In genomic region chr11:12523180-12523924, GRCh38 we compare ENCODE assay signal across 22 cellular contexts.
DNase-seq lines count a peak whose midpoint lies in the region; ATAC-seq and TF ChIP-seq lines count a peak whose summit lies in the region.
"Had no signal": no experiment of that assay in that cellular context is flagged by ENCODE, and none has a peak within 500 bp of the region (broad histone marks: within the 10 kb centered on the region; RNA-seq: fewer than 3 reads in every experiment).

No MANE protein-coding gene starts in this region.

- TF ChIP-seq EP300 in SK-N-SH (IDR thresholded peaks at IDR 0.05; ENCODE audit: borderline replicate concordance in 1 of 2, low read depth in 1 of 2, low read length in 1 of 2) = peak in 1 of 2 experiments; percentile 82; a peak in 2 of 4 replicates

- H3K9me3 ChIP-seq in SK-N-SH (no peaks in the 10 kb centered on the region), mesodermal cell (ENCODE audit: control insufficient read depth, low read length) (no peaks in the 10 kb centered on the region), vagina (no peaks in the 10 kb centered on the region)
- H3K9me3 ChIP-seq: SJSA1 had no signal

- H3F3A ChIP-seq in SK-N-SH (replicated peaks; ENCODE audit: insufficient read depth) = peaks cover 6% of the 10 kb centered on the region

- no peaks in the 10 kb centered on the region for H3K79me2 ChIP-seq in SK-N-SH (ENCODE audit: insufficient read depth)

- intact Hi-C loops in vagina (cut with DNase I) = no loop called here

- 90% methylated on average over 9 of the region's 9 CpGs for WGBS in SK-N-SH (ENCODE audit: low lambda C conversion rate)
- WGBS in mesodermal cell (ENCODE audit: insufficient coverage in 2 of 2), 2 experiments = 79 to 96% methylated on average over 3 to 8 of the region's 9 CpGs

- no peaks in the 10 kb centered on the region for H3K9me3 Mint-ChIP-seq in activated CD8-positive, alpha-beta memory T cell treated with anti-CD3 and anti-CD28 coated beads, Interleukin-2, amount 10 ng/mL, durations not matched to agents 7 days and 5 days (ENCODE audit: low read depth)
- H3K9me3 Mint-ChIP-seq: activated naive CD4-positive, alpha-beta T cell treated with anti-CD3 and anti-CD28 coated beads, Interleukin-2, amount 50 U/mL, for 72 hours; CD4-positive, alpha-beta T cell; central memory CD8-positive, alpha-beta T cell; IgD-negative memory B cell; naive thymus-derived CD8-positive, alpha-beta T cell; T-helper 2 cell treated with Interferon-gamma antibody and Interleukin-4, amounts not matched to agents 5 μg/mL and 100 μg/mL, for 36 hours had no signal

- H3K36me3 ChIP-seq in SK-N-SH (replicated peaks in 1 of 2; ENCODE audit: control insufficient read depth in 1 of 2, insufficient read depth in 2 of 2, low read length in 1 of 2) = peaks cover 18 to 23% of the 10 kb centered on the region in 2 experiments
- H3K36me3 ChIP-seq in mesodermal cell (ENCODE audit: control insufficient read depth, insufficient read depth, low read length) = peaks cover 65% of the 10 kb centered on the region
- H3K36me3 ChIP-seq in vagina = peaks cover 0 to 3% of the 10 kb centered on the region in 2 donors

- no peaks in the 10 kb centered on the region for H3K27me3 ChIP-seq in SK-N-SH (ENCODE audit: insufficient read depth)
- H3K27me3 ChIP-seq in vagina = no peaks in the 10 kb centered on the region
- H3K27me3 ChIP-seq: SJSA1 had no signal

- no peak for ATAC-seq in HG02571 (IDR thresholded peaks at IDR 0.05; ENCODE audit: unreplicated experiment)
- no peak for ATAC-seq in activated CD8-positive, alpha-beta memory T cell treated with anti-CD3 and anti-CD28 coated beads, Interleukin-2, amount 10 ng/mL, durations not matched to agents 7 days and 5 days
- ATAC-seq: activated naive CD4-positive, alpha-beta T cell treated with anti-CD3 and anti-CD28 coated beads, Interleukin-2, amount 50 U/mL, for 72 hours; naive thymus-derived CD8-positive, alpha-beta T cell had no signal

- no peak for TF ChIP-seq CTCF in SK-N-SH (IDR thresholded peaks at IDR 0.05)
- peak; percentile 0 for TF ChIP-seq CTCF in fibroblast of the aortic adventitia (IDR thresholded peaks at IDR 0.05; ENCODE audit: insufficient read depth, low read length)
- TF ChIP-seq CTCF in vagina (IDR thresholded peaks at IDR 0.05) = no peak

- H3K4me1 Mint-ChIP-seq in activated CD8-positive, alpha-beta memory T cell treated with anti-CD3 and anti-CD28 coated beads, Interleukin-2, amount 10 ng/mL, durations not matched to agents 7 days and 5 days = no peaks in the 10 kb centered on the region
- H3K4me1 Mint-ChIP-seq: central memory CD8-positive, alpha-beta T cell; IgD-negative memory B cell; naive thymus-derived CD8-positive, alpha-beta T cell had no signal

- no peak overlapping the region for H2AFZ ChIP-seq in SK-N-SH (ENCODE audit: low read depth)

- no peak; the same call in 1 of the 2 replicates for TF ChIP-seq RAD21 in SK-N-SH (IDR thresholded peaks at IDR 0.05; ENCODE audit: low read length)

- no peak overlapping the region for H3K9ac ChIP-seq in SK-N-SH

- H3K27ac ChIP-seq in SK-N-SH (ENCODE audit: low read depth in 2 of 2, low read length in 1 of 2) (peak overlapping the region in 1 of 2 experiments; percentile 91; a peak in 2 of 4 replicates), mesodermal cell (ENCODE audit: low read depth, low read length, severe bottlenecking) (peak overlapping the region; percentile 20), vagina (peak overlapping the region; percentile 35)
- H3K27ac ChIP-seq: SJSA1 had no signal

- H3K27ac Mint-ChIP-seq in activated CD8-positive, alpha-beta memory T cell treated with anti-CD3 and anti-CD28 coated beads, Interleukin-2, amount 10 ng/mL, durations not matched to agents 7 days and 5 days = no peak overlapping the region
- H3K27ac Mint-ChIP-seq: activated naive CD4-positive, alpha-beta T cell treated with anti-CD3 and anti-CD28 coated beads, Interleukin-2, amount 50 U/mL, for 72 hours; CD4-positive, alpha-beta T cell; IgD-negative memory B cell; naive thymus-derived CD8-positive, alpha-beta T cell; T-helper 2 cell treated with Interferon-gamma antibody and Interleukin-4, amounts not matched to agents 5 μg/mL and 100 μg/mL, for 36 hours had no signal

- H3K4me3 ChIP-seq in SK-N-SH (ENCODE audit: low read depth in 2 of 2, low read length in 1 of 2) (no peak overlapping the region), fibroblast of the aortic adventitia (ENCODE audit: low read depth, low read length) (no peak overlapping the region), mesodermal cell (ENCODE audit: extremely low read depth, insufficient read depth, low read length, poor library complexity, severe bottlenecking) (no peak overlapping the region), vagina (no peak overlapping the region)
- H3K4me3 ChIP-seq: SJSA1 had no signal

- DNase-seq in SK-N-SH (peak; percentile 73), fibroblast of the aortic adventitia (ENCODE audit: low read depth) (no peak), vagina (ENCODE audit: extremely low spot score in 2 of 2) (no peak), HT-29 (ENCODE audit: low spot score) (no peak)
- DNase-seq in activated CD8-positive, alpha-beta memory T cell treated with anti-CD3 and anti-CD28 coated beads, Interleukin-2, amount 10 ng/mL, durations not matched to agents 7 days and 5 days = no peak
- DNase-seq: CD4-positive, alpha-beta T cell; DMS 273 treated with DMSO at 0.1 percent for 48 hours; naive thymus-derived CD8-positive, alpha-beta T cell; NCI-H1436; NCI-H510A; NK-92 treated with Interleukin-12 subunit alpha and Interleukin-12 subunit beta, amount 100 ng/mL, for 24 hours; retina; stimulated activated CD4-positive, alpha-beta T cell treated with anti-CD3 and anti-CD28 coated beads, Interleukin-12 subunit alpha, Interleukin-12 subunit beta, amount 100 ng/mL, for 4 hours; stimulated activated CD4-positive, alpha-beta T cell treated with anti-CD3 and anti-CD28 coated beads, Interleukin-4, amount 100 ng/mL, for 24 hours; stimulated activated naive CD4-positive, alpha-beta T cell treated with Interleukin-2 at 50 U/mL for 16 hours had no signal

- CTCF ChIA-PET in SK-N-SH (lab: Yijun Ruan, JAX) = interaction anchor here (1.1 kb wide), 1 partner anchor 17 kb away, joined by 3 read pairs; no protein-coding TSS in a partner anchor
- CTCF ChIA-PET in activated CD8-positive, alpha-beta memory T cell treated with anti-CD3 and anti-CD28 coated beads, Interleukin-2, amount 10 ng/mL, durations not matched to agents 7 days and 5 days (lab: Charles Lee) = no interaction called here

- H3K4me3 Mint-ChIP-seq in activated CD8-positive, alpha-beta memory T cell treated with anti-CD3 and anti-CD28 coated beads, Interleukin-2, amount 10 ng/mL, durations not matched to agents 7 days and 5 days = no peak overlapping the region
- H3K4me3 Mint-ChIP-seq: CD4-positive, alpha-beta T cell; central memory CD8-positive, alpha-beta T cell; IgD-negative memory B cell; naive thymus-derived CD8-positive, alpha-beta T cell; T-helper 2 cell treated with Interferon-gamma antibody and Interleukin-4, amounts not matched to agents 5 μg/mL and 100 μg/mL, for 36 hours had no signal

- TF ChIP-seq POLR2A in vagina (IDR thresholded peaks at IDR 0.05) = no peak

- H3K4me1 ChIP-seq in SK-N-SH (ENCODE audit: control insufficient read depth in 1 of 2, insufficient read depth in 2 of 2, low read depth in 1 of 2, low read length in 1 of 2) = peaks cover 0 to 19% of the 10 kb centered on the region in 2 experiments; a peak in 3 of 4 replicates
- peaks cover 19% of the 10 kb centered on the region for H3K4me1 ChIP-seq in mesodermal cell (ENCODE audit: control insufficient read depth, insufficient read depth, low read length, poor library complexity, severe bottlenecking)
- peaks cover 16% of the 10 kb centered on the region for H3K4me1 ChIP-seq in vagina

- POLR2A ChIA-PET in SK-N-SH (lab: Yijun Ruan, JAX) = interaction anchor here (1.1 kb wide), 1 partner anchor 9 kb away, joined by 4 read pairs; no protein-coding TSS in a partner anchor

- no peaks in the 10 kb centered on the region for H3K36me3 Mint-ChIP-seq in activated CD8-positive, alpha-beta memory T cell treated with anti-CD3 and anti-CD28 coated beads, Interleukin-2, amount 10 ng/mL, durations not matched to agents 7 days and 5 days
- H3K36me3 Mint-ChIP-seq: activated naive CD4-positive, alpha-beta T cell treated with anti-CD3 and anti-CD28 coated beads, Interleukin-2, amount 50 U/mL, for 72 hours; IgD-negative memory B cell; naive thymus-derived CD8-positive, alpha-beta T cell had no signal

- H3K27me3 Mint-ChIP-seq in activated CD8-positive, alpha-beta memory T cell treated with anti-CD3 and anti-CD28 coated beads, Interleukin-2, amount 10 ng/mL, durations not matched to agents 7 days and 5 days = no peaks in the 10 kb centered on the region

- no peaks in the 10 kb centered on the region for H4K20me1 ChIP-seq in SK-N-SH (ENCODE audit: insufficient read depth)

- H3K9me2 ChIP-seq in SK-N-SH = no peaks in the 10 kb centered on the region

- no peak overlapping the region for H3K4me2 ChIP-seq in SK-N-SH

TF ChIP-seq in SK-N-SH, 30 proteins besides CTCF, POLR2A, EP300 and RAD21:
- TF ChIP-seq RCOR1 (IDR thresholded peaks at IDR 0.05; ENCODE audit: low read length) (no peak), MEF2A (IDR thresholded peaks at IDR 0.05; ENCODE audit: borderline replicate concordance, low read depth) (no peak), YY1 (IDR thresholded peaks at IDR 0.05; ENCODE audit: low read depth) (no peak), FOXJ3 (CRISPR knock-in tag; IDR thresholded peaks at IDR 0.05) (no peak), ZBTB33 (IDR thresholded peaks at IDR 0.05; ENCODE audit: borderline replicate concordance, low read depth) (no peak), CHD2 (IDR thresholded peaks at IDR 0.05; ENCODE audit: low read length, partially characterized antibody) (peak; percentile 14), MXI1 (IDR thresholded peaks at IDR 0.05; ENCODE audit: low read depth, low read length) (no peak), GATA2 (CRISPR knock-in tag; IDR thresholded peaks at IDR 0.05) (peak; percentile 66; the same call in 1 of the 2 replicates)
